In genomic region chrX:65690057-65690855, GRCh38 we compare ENCODE assay signal across 8 cellular contexts. TPM values are rescaled to one million over a fixed set of nuclear protein-coding genes. Genes with fewer than 3 reads are reported as not detected.
DNase-seq lines count a peak whose midpoint lies in the region; ATAC-seq and TF ChIP-seq lines count a peak whose summit lies in the region.

No MANE protein-coding gene starts in this region.

- no peak for TF ChIP-seq POLR2A in adrenal gland (IDR thresholded peaks at IDR 0.05)

- WGBS in SK-N-SH (ENCODE audit: low lambda C conversion rate) = 34% methylated on average over 4 of the region's 5 CpGs
- WGBS in adrenal gland, 4 donors = 71 to 73% (median 71%) methylated on average over 3 to 5 of the region's 5 CpGs

- no peak overlapping the region for H3K9ac ChIP-seq in SK-N-SH

- peak overlapping the region; percentile 16; the same call in 1 of the 2 replicates for H3K4me2 ChIP-seq in SK-N-SH

- peaks cover 0 to 3% of the 10 kb centered on the region in 2 experiments; a peak in 1 of 4 replicates for H3K4me1 ChIP-seq in SK-N-SH (ENCODE audit: control insufficient read depth in 1 of 2, insufficient read depth in 2 of 2, low read depth in 1 of 2, low read length in 1 of 2)
- H3K4me1 ChIP-seq in adrenal gland (replicated peaks in 1 of 2) = peaks cover 4 to 37% of the 10 kb centered on the region in 2 donors

- intact Hi-C loops in adrenal gland (cut with DNase I) = no loop called here

- H2AFZ ChIP-seq in SK-N-SH (ENCODE audit: low read depth) = no peak overlapping the region

- DNase-seq in GDM1 (lab: John Stamatoyannopoulos, UW) = peak; percentile 15
- DNase-seq in SK-N-SH = no peak
- DNase-seq in fibroblast of mammary gland (ENCODE audit: low read depth) = peak; percentile 92
- DNase-seq in skeletal muscle cell (ENCODE audit: low read depth) = peak; percentile 67
- DNase-seq in adrenal gland = no peak

- TF ChIP-seq RAD21 in SK-N-SH (IDR thresholded peaks at IDR 0.05; ENCODE audit: low read length) = no peak

- peaks cover 99% of the 10 kb centered on the region for H4K20me1 ChIP-seq in SK-N-SH (ENCODE audit: insufficient read depth)

- H3K4me3 ChIP-seq in SK-N-SH (ENCODE audit: low read depth in 2 of 2, low read length in 1 of 2) (no peak overlapping the region), fibroblast of mammary gland (ENCODE audit: control insufficient read depth, low read depth, low read length) (no peak overlapping the region), skeletal muscle cell (ENCODE audit: low read depth, low read length) (no peak overlapping the region), adrenal gland (no peak overlapping the region)

- peaks cover 100% of the 10 kb centered on the region for H3K79me2 ChIP-seq in SK-N-SH (ENCODE audit: insufficient read depth)

- H3K27ac ChIP-seq in SK-N-SH (ENCODE audit: low read depth in 2 of 2, low read length in 1 of 2) = peak overlapping the region in 1 of 2 experiments; percentile 62; a peak in 2 of 4 replicates
- H3K27ac ChIP-seq in adrenal gland = peak overlapping the region in 1 of 5 donors; percentile 46

- H3K9me2 ChIP-seq in SK-N-SH = no peaks in the 10 kb centered on the region

- no peaks in the 10 kb centered on the region for H3K36me3 ChIP-seq in SK-N-SH (replicated peaks in 1 of 2; ENCODE audit: control insufficient read depth in 1 of 2, insufficient read depth in 2 of 2, low read length in 1 of 2)
- H3K36me3 ChIP-seq in adrenal gland (replicated peaks in 1 of 2) = no peaks in the 10 kb centered on the region

- H3K9me3 ChIP-seq in SK-N-SH = no peaks in the 10 kb centered on the region
- no peaks in the 10 kb centered on the region for H3K9me3 ChIP-seq in adrenal gland (replicated peaks in 1 of 3)

- POLR2A ChIA-PET in SK-N-SH (lab: Yijun Ruan, JAX) = no interaction called here

- H3K27me3 ChIP-seq in SK-N-SH (ENCODE audit: insufficient read depth) = no peaks in the 10 kb centered on the region; the same call in 1 of the 2 replicates
- H3K27me3 ChIP-seq in adrenal gland = no peaks in the 10 kb centered on the region

- CTCF ChIA-PET in SK-N-SH (lab: Yijun Ruan, JAX) = no interaction called here

- no peak for ATAC-seq in HG03039 (IDR thresholded peaks at IDR 0.05; ENCODE audit: unreplicated experiment)
- ATAC-seq in GM18909 (IDR thresholded peaks at IDR 0.05; ENCODE audit: poor library complexity, unreplicated experiment) = no peak
- ATAC-seq in HG03432 (IDR thresholded peaks at IDR 0.05; ENCODE audit: unreplicated experiment) = no peak

- TF ChIP-seq EP300 in SK-N-SH (IDR thresholded peaks at IDR 0.05; ENCODE audit: borderline replicate concordance in 1 of 2, low read depth in 1 of 2, low read length in 1 of 2) = no peak

- peaks cover 6% of the 10 kb centered on the region for H3F3A ChIP-seq in SK-N-SH (replicated peaks; ENCODE audit: insufficient read depth)

- TF ChIP-seq CTCF in SK-N-SH (IDR thresholded peaks at IDR 0.05) = no peak
- no peak for TF ChIP-seq CTCF in fibroblast of mammary gland (conservative IDR thresholded peaks at IDR 0.05; ENCODE audit: control insufficient read depth, insufficient read depth, low read depth, low read length)
- TF ChIP-seq CTCF in adrenal gland (IDR thresholded peaks at IDR 0.05) = no peak

TF ChIP-seq in SK-N-SH, 30 proteins besides CTCF, POLR2A, EP300 and RAD21:
- TF ChIP-seq MAX (IDR thresholded peaks at IDR 0.05; ENCODE audit: low read depth) (0 out of 2 replicates have a peak, but pooled peaks have one; percentile 16), RFX5 (IDR thresholded peaks at IDR 0.05; ENCODE audit: low read length) (no peak)
TF ChIP-seq in SK-N-SH: peak in this region for 1.

RNA-seq across cellular contexts. Expression of gene MSN, which starts 22.8 kb away (rescaled TPM):
- polyA plus RNA-seq in SK-N-SH (2012; rRNA removed) (189 and 226 TPM in 2 replicates), adrenal gland (100 to 1,000 TPM in 2 of 3 donors, 10 to 100 TPM in 1; 81.7 to 197 (median 119) TPM)
- polyA plus RNA-seq in SK-N-SH (2012; cell fraction: cytosol; rRNA removed) = 139 and 159 TPM in 2 replicates
- 133 and 207 TPM in 2 replicates for polyA plus RNA-seq in SK-N-SH (2012; cell fraction: nucleus; rRNA removed)
- 100 to 1,000 TPM; 119 to 244 (median 193) TPM for total RNA-seq in adrenal gland

Comparison
In these comparisons a context has a peak if more than half of its experiments do, and no peak if none do; other contexts are left out.
1. DNase-seq: peak in GDM1 (single experiment), fibroblast of mammary gland (single experiment) and skeletal muscle cell (single experiment); none in SK-N-SH (single experiment) and adrenal gland (0 of 7).